1 cellular context compared by ENCODE assay signal in the genomic region with DNA sequence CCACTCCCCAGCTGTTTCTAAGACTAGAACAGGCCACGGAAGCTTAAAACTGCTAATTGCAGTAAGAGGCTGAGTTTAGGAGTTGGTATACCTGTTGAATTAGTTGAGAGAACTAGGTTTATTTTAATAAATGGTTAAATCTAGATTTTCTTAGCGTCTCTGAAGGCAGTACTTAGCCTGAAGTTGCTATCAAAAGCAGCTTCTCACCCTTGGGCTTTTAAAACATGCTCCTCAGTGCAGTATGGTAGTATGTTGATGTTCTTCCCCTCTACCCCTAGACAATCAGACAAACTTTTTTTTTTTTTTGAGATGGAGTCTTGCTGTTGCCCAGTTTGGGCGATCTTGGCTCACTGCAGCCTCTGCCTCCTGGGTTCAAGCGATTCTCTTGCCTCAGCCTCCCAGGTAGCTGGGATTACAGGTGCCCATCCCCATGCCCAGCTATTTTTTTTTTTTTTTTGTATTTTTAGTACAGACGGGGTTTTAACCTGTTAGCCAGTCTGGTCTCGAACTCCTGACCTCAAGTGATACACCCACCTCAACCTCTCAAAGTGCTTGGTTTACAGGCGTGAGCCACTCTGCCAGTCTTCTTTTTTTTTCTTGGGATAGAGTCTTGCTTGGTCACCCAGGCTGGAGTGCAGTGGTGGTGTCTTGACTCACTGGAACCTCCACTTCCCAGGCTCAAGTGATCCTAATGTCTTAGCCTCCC.
A peak's percentile ranks its signal among the peaks of the same experiment; 100 is the strongest.
TF ChIP-seq lines count a peak whose summit lies in the region.

No MANE protein-coding gene starts in this region.

TF ChIP-seq in endothelial cell of umbilical vein, 7 proteins besides CTCF, POLR2A, EP300 and RAD21:
- no peak for TF ChIP-seq MYC (IDR thresholded peaks at IDR 0.05; ENCODE audit: low read depth, low read length)
- TF ChIP-seq EZH2 (IDR thresholded peaks at IDR 0.05; ENCODE audit: borderline replicate concordance, low read depth, low read length, severe bottlenecking), result no peak
- peak; percentile 20 for TF ChIP-seq POLR2AphosphoS5 (IDR thresholded peaks at IDR 0.05; ENCODE audit: insufficient read depth, low read depth, low read length)
- no peak for TF ChIP-seq FOS (IDR thresholded peaks at IDR 0.05; ENCODE audit: borderline replicate concordance, insufficient read depth, low read length)
- no peak for TF ChIP-seq GATA2 (IDR thresholded peaks at IDR 0.05; ENCODE audit: insufficient read depth, insufficient read length, low read depth, low read length)
